1 cellular context compared by ENCODE assay signal in genomic region chr11:123628936-123629683, GRCh38.
TF ChIP-seq lines count a peak whose summit lies in the region.

No MANE protein-coding gene starts in this region.

TF ChIP-seq in SK-N-SH, 30 proteins besides CTCF, POLR2A, EP300 and RAD21 (continued from another document):
- no peak for TF ChIP-seq NRF1 (IDR thresholded peaks at IDR 0.05; ENCODE audit: low read depth, low read length)
